In the genomic region with DNA sequence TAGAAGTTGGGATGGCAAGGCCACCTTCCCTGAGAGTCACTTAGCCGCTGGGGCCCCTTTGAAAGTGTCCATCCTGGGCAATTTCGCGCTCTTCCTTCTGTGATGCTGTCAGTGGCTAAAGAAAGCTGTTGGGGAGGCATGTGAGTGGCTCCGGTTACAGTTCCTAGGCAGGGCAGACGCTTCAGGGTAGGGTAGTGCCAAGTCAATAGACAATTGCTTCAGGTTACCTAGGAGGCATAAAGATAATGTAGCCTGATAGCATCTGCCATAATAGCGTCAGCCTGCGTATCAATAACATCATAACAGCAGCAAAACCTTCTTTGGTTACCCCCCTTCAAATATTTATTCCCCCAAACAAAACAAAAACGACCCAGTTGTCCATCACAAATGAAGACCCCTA, we compare ENCODE assay signal across 8 cellular contexts. TPM values are rescaled to one million over a fixed set of nuclear protein-coding genes. Genes with fewer than 3 reads are reported as not detected.
DNase-seq lines count a peak whose midpoint lies in the region; ATAC-seq and TF ChIP-seq lines count a peak whose summit lies in the region.
"Had no signal": no experiment of that assay in that cellular context is flagged by ENCODE, and none has a peak within 500 bp of the region (broad histone marks: within the 10 kb centered on the region; RNA-seq: fewer than 3 reads in every experiment).

A gene (minus strand): TSS at position 101 of the 400 bp plus-strand sequence. CDS start 234 bp downstream, outside the sequence.

- H3K27me3 Mint-ChIP-seq in activated CD8-positive, alpha-beta T cell treated with anti-CD3 and anti-CD28 coated beads for 36 hours = no peaks in the 10 kb centered on the region

- no peaks in the 10 kb centered on the region for H3K4me1 Mint-ChIP-seq in activated CD8-positive, alpha-beta T cell treated with anti-CD3 and anti-CD28 coated beads for 36 hours (ENCODE audit: low read depth)

- no peaks in the 10 kb centered on the region for H3K4me1 ChIP-seq in spleen

- H3K4me3 ChIP-seq in spleen = no peak within 1 kb of the TSS

- H3K27ac ChIP-seq in spleen = no peak within 1 kb of the TSS

- ATAC-seq in activated CD8-positive, alpha-beta T cell treated with anti-CD3 and anti-CD28 coated beads for 36 hours = no peak
- ATAC-seq in GM18873 (IDR thresholded peaks at IDR 0.05; ENCODE audit: low FRiP score, unreplicated experiment) = no peak

- H3K9me3 ChIP-seq in spleen = no peaks in the 10 kb centered on the region

- 91 to 96% (median 93%) methylated on average over 8 of the region's 8 CpGs for WGBS in spleen, 5 donors

- no peaks in the 10 kb centered on the region for H3K27me3 ChIP-seq in spleen (replicated peaks in 1 of 7)

- H3K4me3 Mint-ChIP-seq in activated CD8-positive, alpha-beta T cell treated with anti-CD3 and anti-CD28 coated beads for 36 hours = no peak within 1 kb of the TSS

- DNase-seq in HT-29 (ENCODE audit: low spot score) (no peak), left kidney (ENCODE audit: low read depth, low spot score) (peak; percentile 72), spleen (no peak), SW 1271 (lab: John Stamatoyannopoulos, UW) (no peak), NCI-H1436 (lab: John Stamatoyannopoulos, UW) (no peak)
- no peak for DNase-seq in activated CD8-positive, alpha-beta T cell treated with anti-CD3 and anti-CD28 coated beads for 36 hours
- DNase-seq: erythroblast had no signal

- POLR2A ChIA-PET in activated CD8-positive, alpha-beta T cell treated with anti-CD3 and anti-CD28 coated beads for 36 hours (lab: Charles Lee) = no interaction called here

- no peak for TF ChIP-seq POLR2A in spleen (IDR thresholded peaks at IDR 0.05)

- intact Hi-C loops in activated CD8-positive, alpha-beta T cell treated with anti-CD3 and anti-CD28 coated beads for 36 hours (cut with micrococcal nuclease) = no loop called here
- intact Hi-C loops in spleen (cut with DNase I; ENCODE audit: low total_unique reads) = no loop called here

- CTCF ChIA-PET in activated CD8-positive, alpha-beta T cell treated with anti-CD3 and anti-CD28 coated beads for 36 hours (lab: Charles Lee) = no interaction called here

- no peaks in the 10 kb centered on the region for H3K9me3 Mint-ChIP-seq in activated CD8-positive, alpha-beta T cell treated with anti-CD3 and anti-CD28 coated beads for 36 hours

- no peak for TF ChIP-seq CTCF in activated CD8-positive, alpha-beta T cell treated with anti-CD3 and anti-CD28 coated beads for 36 hours (IDR thresholded peaks at IDR 0.05)
- TF ChIP-seq CTCF in spleen (IDR thresholded peaks at IDR 0.05 in 8 of 11, conservative IDR thresholded peaks at IDR 0.05 in 3 of 11) = no peak

- H3K36me3 Mint-ChIP-seq in activated CD8-positive, alpha-beta T cell treated with anti-CD3 and anti-CD28 coated beads for 36 hours (ENCODE audit: low read depth) = no peaks in the 10 kb centered on the region

- H3K27ac Mint-ChIP-seq in activated CD8-positive, alpha-beta T cell treated with anti-CD3 and anti-CD28 coated beads for 36 hours = no peak within 1 kb of the TSS

- no peaks in the 10 kb centered on the region for H3K36me3 ChIP-seq in spleen

RNA-seq across cellular contexts. Expression of the gene that starts here (rescaled TPM):
- total RNA-seq in HT-29 (2014; rRNA removed; shearing (Covaris generic)) = 11.0 and 14.1 TPM in 2 replicates
- total RNA-seq in activated CD8-positive, alpha-beta T cell treated with anti-CD3 and anti-CD28 coated beads for 36 hours = 100 to 1,000 TPM; 114 to 121 TPM
- total RNA-seq in spleen = 100 to 1,000 TPM in 2 of 7 donors, 10 to 100 TPM in 5; 58.7 to 115 (median 81.2) TPM
- polyA plus RNA-seq in spleen = 10 to 100 TPM; 40.1 to 53.0 (median 46.9) TPM
